Comparison of ENCODE assay signal across 9 cellular contexts in the genomic region with DNA sequence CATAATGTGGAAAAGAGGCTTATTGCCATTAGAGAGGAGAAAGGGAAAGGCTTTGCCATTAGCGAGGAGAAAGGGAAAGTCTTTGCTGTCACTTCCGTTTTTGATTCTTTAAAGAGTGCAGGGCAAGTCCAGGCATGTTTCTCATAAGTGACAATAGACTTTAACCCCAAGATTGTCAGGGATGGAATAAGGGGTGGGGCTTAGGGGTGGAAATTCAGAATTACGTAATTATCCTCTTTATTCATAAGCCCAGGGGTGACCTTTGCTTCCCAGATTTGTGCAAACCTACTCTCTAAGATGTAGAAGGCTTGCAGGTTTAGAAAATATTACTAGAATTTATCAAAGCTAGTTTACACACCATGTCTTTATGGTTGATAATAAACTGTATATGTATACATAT. TPM values are rescaled to one million over a fixed set of nuclear protein-coding genes. Genes with fewer than 3 reads are reported as not detected.
DNase-seq lines count a peak whose midpoint lies in the region; ATAC-seq and TF ChIP-seq lines count a peak whose summit lies in the region.
"Had no signal": no experiment of that assay in that cellular context is flagged by ENCODE, and none has a peak within 500 bp of the region (broad histone marks: within the 10 kb centered on the region; RNA-seq: fewer than 3 reads in every experiment).

No MANE protein-coding gene starts in this region.

- H3K27me3 ChIP-seq in left ventricle myocardium inferior (ENCODE audit: low read depth), result no peaks in the 10 kb centered on the region
- no peaks in the 10 kb centered on the region for H3K27me3 ChIP-seq in SK-N-SH (ENCODE audit: insufficient read depth)
- no peaks in the 10 kb centered on the region for H3K27me3 ChIP-seq in hepatocyte

- H3K79me2 ChIP-seq in SK-N-SH (ENCODE audit: insufficient read depth) (peaks cover 27% of the 10 kb centered on the region), hepatocyte (peaks cover 27% of the 10 kb centered on the region)

- H2AFZ ChIP-seq in SK-N-SH (ENCODE audit: low read depth) (peak overlapping the region; percentile 68), hepatocyte (no peak overlapping the region)

- H3K4me2 ChIP-seq in SK-N-SH, result no peak overlapping the region
- H3K4me2 ChIP-seq in hepatocyte, result no peak overlapping the region

- no peak for ATAC-seq in left cardiac atrium
- ATAC-seq in HG03565 (IDR thresholded peaks at IDR 0.05; ENCODE audit: unreplicated experiment), result no peak
- no peak for ATAC-seq in HG02852 (IDR thresholded peaks at IDR 0.05; ENCODE audit: unreplicated experiment)

- CTCF ChIA-PET in SK-N-SH (lab: Yijun Ruan, JAX), result interaction anchor here (0.6 to 6.1 kb wide), 20 partner anchors 9 to 1175 kb away, joined by 3 to 206 read pairs (median 6); no protein-coding TSS in a partner anchor

- H3K4me1 ChIP-seq in left ventricle myocardium inferior (peaks cover 43% of the 10 kb centered on the region), SK-N-SH (ENCODE audit: control insufficient read depth in 1 of 2, insufficient read depth in 2 of 2, low read depth in 1 of 2, low read length in 1 of 2) (peaks cover 0 to 7% of the 10 kb centered on the region in 2 experiments; a peak in 2 of 4 replicates), hepatocyte (ENCODE audit: insufficient read depth) (peaks cover 3% of the 10 kb centered on the region)

- intact Hi-C loops in left ventricle myocardium inferior (cut with micrococcal nuclease), result loop anchor here (2.0 kb wide), 1 partner anchor 965 kb away; no protein-coding TSS in a partner anchor
- intact Hi-C loops in left cardiac atrium (cut with DNase I), result loop anchor here (2.0 to 5.0 kb wide), 4 partner anchors 525 to 1165 kb away; no protein-coding TSS in a partner anchor

- H3K9me3 ChIP-seq in left ventricle myocardium inferior (replicated peaks), result no peaks in the 10 kb centered on the region
- H3K9me3 ChIP-seq in SK-N-SH, result no peaks in the 10 kb centered on the region
- no peaks in the 10 kb centered on the region for H3K9me3 ChIP-seq in hepatocyte (ENCODE audit: low read depth)

- H3K4me3 ChIP-seq in left ventricle myocardium inferior, result no peak overlapping the region
- no peak overlapping the region for H3K4me3 ChIP-seq in SK-N-SH (ENCODE audit: low read depth in 2 of 2, low read length in 1 of 2)
- no peak overlapping the region for H3K4me3 ChIP-seq in hepatocyte
- H3K4me3 ChIP-seq: lung had no signal

- no peak for TF ChIP-seq RAD21 in SK-N-SH (IDR thresholded peaks at IDR 0.05; ENCODE audit: low read length)

- H3F3A ChIP-seq in SK-N-SH (replicated peaks; ENCODE audit: insufficient read depth), result peaks cover 8% of the 10 kb centered on the region

- TF ChIP-seq CTCF in left ventricle myocardium inferior (IDR thresholded peaks at IDR 0.05; ENCODE audit: borderline replicate concordance) (no peak), SK-N-SH (IDR thresholded peaks at IDR 0.05) (no peak), hepatocyte (IDR thresholded peaks at IDR 0.05; ENCODE audit: poor library complexity) (no peak)

- WGBS in SK-N-SH (ENCODE audit: low lambda C conversion rate), result 68% methylated on average over 3 of the region's 3 CpGs
- WGBS in hepatocyte (ENCODE audit: low lambda C conversion rate, missing lambda C conversion rate), result 61% methylated on average over 3 of the region's 3 CpGs

- 0 out of 2 replicates have a peak overlapping the region, but pooled peaks have one; percentile 1 for H3K9ac ChIP-seq in SK-N-SH

- H3K27ac ChIP-seq in left ventricle myocardium inferior (replicated peaks) (peak overlapping the region; percentile 96), SK-N-SH (ENCODE audit: low read depth in 2 of 2, low read length in 1 of 2) (peak overlapping the region; percentile 43 to 67), hepatocyte (peak overlapping the region; percentile 98)

- TF ChIP-seq EP300 in SK-N-SH (IDR thresholded peaks at IDR 0.05; ENCODE audit: borderline replicate concordance in 1 of 2, low read depth in 1 of 2, low read length in 1 of 2), result no peak

- DNase-seq in left ventricle myocardium inferior, result no peak
- DNase-seq in left cardiac atrium, result no peak
- DNase-seq in SK-N-SH, result peak; percentile 2
- peak; percentile 80 for DNase-seq in hepatocyte (ENCODE audit: low spot score)
- no peak for DNase-seq in stimulated activated naive CD4-positive, alpha-beta T cell treated with Interleukin-2 at 50 U/mL for 16 hours (lab: John Stamatoyannopoulos, UW)
- no peak for DNase-seq in GOT3 (lab: John Stamatoyannopoulos, UW)

- H4K20me1 ChIP-seq in SK-N-SH (ENCODE audit: insufficient read depth) (peaks cover 26% of the 10 kb centered on the region), hepatocyte (ENCODE audit: insufficient read depth, poor library complexity, severe bottlenecking) (peaks cover 14% of the 10 kb centered on the region)

- H3K36me3 ChIP-seq in left ventricle myocardium inferior (peaks cover 15% of the 10 kb centered on the region), SK-N-SH (replicated peaks in 1 of 2; ENCODE audit: control insufficient read depth in 1 of 2, insufficient read depth in 2 of 2, low read length in 1 of 2) (peaks cover 16 to 17% of the 10 kb centered on the region in 2 experiments), hepatocyte (replicated peaks; ENCODE audit: insufficient read depth, low read depth) (peaks cover 3% of the 10 kb centered on the region)

- POLR2A ChIA-PET in SK-N-SH (lab: Yijun Ruan, JAX), result no interaction called here

- H3K9me2 ChIP-seq in SK-N-SH (no peaks in the 10 kb centered on the region), hepatocyte (replicated peaks; ENCODE audit: insufficient read depth) (no peaks in the 10 kb centered on the region)

TF ChIP-seq in SK-N-SH, 30 proteins besides CTCF, POLR2A, EP300 and RAD21 (continues in another document):
- TF ChIP-seq, protein P1, sequence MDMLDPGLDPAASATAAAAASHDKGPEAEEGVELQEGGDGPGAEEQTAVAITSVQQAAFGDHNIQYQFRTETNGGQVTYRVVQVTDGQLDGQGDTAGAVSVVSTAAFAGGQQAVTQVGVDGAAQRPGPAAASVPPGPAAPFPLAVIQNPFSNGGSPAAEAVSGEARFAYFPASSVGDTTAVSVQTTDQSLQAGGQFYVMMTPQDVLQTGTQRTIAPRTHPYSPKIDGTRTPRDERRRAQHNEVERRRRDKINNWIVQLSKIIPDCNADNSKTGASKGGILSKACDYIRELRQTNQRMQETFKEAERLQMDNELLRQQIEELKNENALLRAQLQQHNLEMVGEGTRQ (IDR thresholded peaks at IDR 0.05; ENCODE audit: borderline replicate concordance, low read depth, low read length), result no peak
- TF ChIP-seq JUND (IDR thresholded peaks at IDR 0.05) (no peak), MEF2A (IDR thresholded peaks at IDR 0.05; ENCODE audit: borderline replicate concordance, low read depth) (no peak), NFIC (IDR thresholded peaks at IDR 0.05; ENCODE audit: borderline replicate concordance) (no peak), POLR2AphosphoS5 (IDR thresholded peaks at IDR 0.05; ENCODE audit: low read depth, low read length) (no peak), CHD2 (IDR thresholded peaks at IDR 0.05; ENCODE audit: low read length, partially characterized antibody) (no peak), EZH2phosphoT487 (IDR thresholded peaks at IDR 0.05; ENCODE audit: borderline replicate concordance, low read depth) (no peak), RCOR1 (IDR thresholded peaks at IDR 0.05; ENCODE audit: low read length) (no peak), FOSL2 (IDR thresholded peaks at IDR 0.05; ENCODE audit: borderline replicate concordance, low read depth) (no peak), TCF12 (IDR thresholded peaks at IDR 0.05) (no peak), SMC3 (IDR thresholded peaks at IDR 0.05; ENCODE audit: low read depth, low read length) (no peak), ELF1 (IDR thresholded peaks at IDR 0.05) (no peak), FOXM1 (IDR thresholded peaks at IDR 0.05; ENCODE audit: low read depth) (no peak), MXI1 (IDR thresholded peaks at IDR 0.05; ENCODE audit: low read depth, low read length) (no peak)
- TF ChIP-seq, protein P2, sequence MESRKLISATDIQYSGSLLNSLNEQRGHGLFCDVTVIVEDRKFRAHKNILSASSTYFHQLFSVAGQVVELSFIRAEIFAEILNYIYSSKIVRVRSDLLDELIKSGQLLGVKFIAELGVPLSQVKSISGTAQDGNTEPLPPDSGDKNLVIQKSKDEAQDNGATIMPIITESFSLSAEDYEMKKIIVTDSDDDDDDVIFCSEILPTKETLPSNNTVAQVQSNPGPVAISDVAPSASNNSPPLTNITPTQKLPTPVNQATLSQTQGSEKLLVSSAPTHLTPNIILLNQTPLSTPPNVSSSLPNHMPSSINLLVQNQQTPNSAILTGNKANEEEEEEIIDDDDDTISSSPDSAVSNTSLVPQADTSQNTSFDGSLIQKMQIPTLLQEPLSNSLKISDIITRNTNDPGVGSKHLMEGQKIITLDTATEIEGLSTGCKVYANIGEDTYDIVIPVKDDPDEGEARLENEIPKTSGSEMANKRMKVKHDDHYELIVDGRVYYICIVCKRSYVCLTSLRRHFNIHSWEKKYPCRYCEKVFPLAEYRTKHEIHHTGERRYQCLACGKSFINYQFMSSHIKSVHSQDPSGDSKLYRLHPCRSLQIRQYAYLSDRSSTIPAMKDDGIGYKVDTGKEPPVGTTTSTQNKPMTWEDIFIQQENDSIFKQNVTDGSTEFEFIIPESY (IDR thresholded peaks at IDR 0.05; ENCODE audit: borderline replicate concordance, low read depth), result no peak
- TF ChIP-seq, protein P3, sequence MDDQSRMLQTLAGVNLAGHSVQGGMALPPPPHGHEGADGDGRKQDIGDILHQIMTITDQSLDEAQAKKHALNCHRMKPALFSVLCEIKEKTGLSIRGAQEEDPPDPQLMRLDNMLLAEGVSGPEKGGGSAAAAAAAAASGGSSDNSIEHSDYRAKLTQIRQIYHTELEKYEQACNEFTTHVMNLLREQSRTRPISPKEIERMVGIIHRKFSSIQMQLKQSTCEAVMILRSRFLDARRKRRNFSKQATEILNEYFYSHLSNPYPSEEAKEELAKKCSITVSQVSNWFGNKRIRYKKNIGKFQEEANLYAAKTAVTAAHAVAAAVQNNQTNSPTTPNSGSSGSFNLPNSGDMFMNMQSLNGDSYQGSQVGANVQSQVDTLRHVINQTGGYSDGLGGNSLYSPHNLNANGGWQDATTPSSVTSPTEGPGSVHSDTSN (IDR thresholded peaks at IDR 0.05), result no peak

RNA-seq across cellular contexts. Expression of a gene that starts 2.3 kb away (rescaled TPM):
- 58.9 TPM for total RNA-seq in left ventricle myocardium inferior
- 100 to 1,000 TPM in 1 of 2 donors, 10 to 100 TPM in 1; 46.3 to 130 TPM for total RNA-seq in left cardiac atrium
- polyA plus RNA-seq in SK-N-SH (2012; rRNA removed), result 157 and 225 TPM in 2 replicates
- 138 and 149 TPM in 2 replicates for polyA plus RNA-seq in SK-N-SH (2012; cell fraction: cytosol; rRNA removed)
- polyA plus RNA-seq in SK-N-SH (2012; cell fraction: nucleus; rRNA removed), result 480 and 571 TPM in 2 replicates
- total RNA-seq in hepatocyte, result 183 and 186 TPM in 2 replicates
- 96.2 and 98.0 TPM in 2 replicates for polyA plus RNA-seq in hepatocyte

RNA-seq across cellular contexts. Expression of a gene that starts 29.1 kb away (rescaled TPM):
- total RNA-seq in left ventricle myocardium inferior (0.22 TPM), left cardiac atrium (under 1 TPM; 0.68 to 0.81 TPM), hepatocyte (not detected in 2 replicates)
- polyA plus RNA-seq in SK-N-SH (2012; rRNA removed) (not detected in 2 replicates), hepatocyte (not detected in 2 replicates)
- polyA plus RNA-seq in SK-N-SH (2012; cell fraction: cytosol; rRNA removed), result not detected in 2 replicates
- not detected in 2 replicates for polyA plus RNA-seq in SK-N-SH (2012; cell fraction: nucleus; rRNA removed)

Comparison
In these comparisons a context has a peak if more than half of its experiments do, and no peak if none do; other contexts are left out.
1. DNase-seq: peak in SK-N-SH (single experiment) and hepatocyte (single experiment); none in left ventricle myocardium inferior (single experiment), left cardiac atrium (single experiment), stimulated activated naive CD4-positive, alpha-beta T cell treated with Interleukin-2 at 50 U/mL for 16 hours (single experiment) and GOT3 (single experiment).
2. Peak in every context shown above with its lines, with median percentiles within 50 percentile points of each other: H3K27ac ChIP-seq.